6 cellular contexts compared by ENCODE assay signal in the genomic region with DNA sequence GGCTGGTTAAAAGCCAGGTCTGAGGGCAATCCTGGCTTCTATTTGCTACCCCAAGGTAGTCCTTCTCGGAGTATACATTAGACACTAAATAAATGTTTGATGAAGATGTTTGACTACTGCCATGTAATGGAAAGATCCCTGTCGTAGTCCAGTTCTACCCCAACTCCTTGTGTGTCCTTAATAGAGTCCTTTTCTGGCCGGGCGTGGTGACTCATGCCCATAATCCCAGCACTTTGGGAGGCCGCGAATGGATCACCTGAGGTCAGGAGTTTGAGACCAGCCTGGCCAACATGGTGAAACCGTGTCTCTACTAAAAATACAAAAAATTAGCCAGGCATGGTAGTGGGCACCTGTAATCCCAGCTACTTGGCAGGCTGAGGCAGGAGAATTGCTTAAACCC. TPM values are rescaled to one million over a fixed set of nuclear protein-coding genes. Genes with fewer than 3 reads are reported as not detected.
DNase-seq lines count a peak whose midpoint lies in the region; ATAC-seq, FAIRE-seq and TF ChIP-seq lines count a peak whose summit lies in the region.
"Not testable (repeated sequence)": the region's sequence is repeated elsewhere in the genome, so short reads cannot be mapped to it uniquely, and the experiment has no call there.

No MANE protein-coding gene starts in this region.

- peaks cover 24% of the 10 kb centered on the region for H3K36me3 Mint-ChIP-seq in Caco-2 (ENCODE audit: insufficient read depth, unreplicated experiment)

- not testable (repeated sequence) for H3K79me2 ChIP-seq in K562 (ENCODE audit: control insufficient read depth, insufficient read depth, low read length); HepG2 (ENCODE audit: insufficient read depth, low read length)

- not testable (repeated sequence) for H3K9me3 Mint-ChIP-seq in Caco-2 (ENCODE audit: unreplicated experiment)

- BruUV-seq in Caco-2 (replicated peaks; lab: Mats Ljungman, UMichigan); K562 (replicated peaks; lab: Mats Ljungman, UMichigan); HepG2 (replicated peaks; lab: Mats Ljungman, UMichigan): not testable (repeated sequence)

- FAIRE-seq in K562 (lab: Jason Lieb, UNC); HepG2 (lab: Jason Lieb, UNC): not testable (repeated sequence)

- not testable (repeated sequence) for H3K4me3 Mint-ChIP-seq in Caco-2 (ENCODE audit: unreplicated experiment)

- H3K27me3 Mint-ChIP-seq in Caco-2 (ENCODE audit: insufficient read depth, unreplicated experiment), result not testable (repeated sequence)

- not testable (repeated sequence) for DNase-seq in Caco-2; K562 (ENCODE audit: extremely low read depth in 1 of 4, low spot score in 3 of 4); HepG2 (ENCODE audit: low spot score)
- DNase-seq in M059J (ENCODE audit: low read depth), result peak; percentile 25

- in situ Hi-C loops in K562 (cut with MboI), result not testable (repeated sequence)
- in situ Hi-C loops in HepG2 (cut with HindIII; ENCODE audit: extremely low pct_ligation_motif_present, low pct_unique_long_range_greater_than_20kb), result loop anchor here (5.0 kb wide), 1 partner anchor 39 kb away; a partner anchor contains a TSS

- H3K27ac ChIP-seq in 22Rv1, result peak overlapping the region; percentile 33; the same call in 1 of the 2 replicates
- not testable (repeated sequence) for H3K27ac ChIP-seq in HEK293 (ENCODE audit: extremely low read depth, low read depth, low read length); K562 (ENCODE audit: extremely low read depth, low read depth, low read length)
- H3K27ac ChIP-seq in HepG2 (ENCODE audit: extremely low read length, insufficient read depth, low read length), result peak overlapping the region; percentile 53

- CTCF ChIA-PET in Caco-2 (lab: Charles Lee), result interaction anchor here (2.0 to 4.0 kb wide), 2 partner anchors 12 to 66 kb away, joined by 9 to 74 read pairs; no protein-coding TSS in a partner anchor
- CTCF ChIA-PET in HEK293 (lab: Yijun Ruan, JAX); K562 (lab: Yijun Ruan, JAX; ENCODE audit: low intra/inter-chr PET ratio); HepG2 (lab: Yijun Ruan, JAX; ENCODE audit: low intra/inter-chr PET ratio, low total read pairs): not testable (repeated sequence)

- TF ChIP-seq EP300 in K562 (IDR thresholded peaks at IDR 0.05; ENCODE audit: low read length); HepG2 (IDR thresholded peaks at IDR 0.05; ENCODE audit: low read depth in 2 of 2, low read length in 2 of 2); HepG2 (CRISPR knock-in tag; IDR thresholded peaks at IDR 0.05; ENCODE audit: borderline replicate concordance): not testable (repeated sequence)

- not testable (repeated sequence) for TF ChIP-seq CTCF in 22Rv1 (IDR thresholded peaks at IDR 0.05); Caco-2 (IDR thresholded peaks at IDR 0.05; ENCODE audit: insufficient read depth in 1 of 2, low read depth in 1 of 2, low read length in 1 of 2, severe bottlenecking in 1 of 2, unreplicated experiment in 1 of 2); HEK293 (tag by site-specific recombination; IDR thresholded peaks at IDR 0.05); K562 (IDR thresholded peaks at IDR 0.05 in 2 of 3, conservative IDR thresholded peaks at IDR 0.05 in 1 of 3; ENCODE audit: insufficient read depth in 2 of 3, low read depth in 1 of 3, low read length in 3 of 3); HepG2 (CRISPR knock-in tag; IDR thresholded peaks at IDR 0.05)

- intact Hi-C loops in Caco-2 (cut with micrococcal nuclease; ENCODE audit: unreplicated experiment); K562 (cut with micrococcal nuclease); HepG2 (cut with micrococcal nuclease; ENCODE audit: unreplicated experiment): not testable (repeated sequence)

- H3K9me1 ChIP-seq in K562 (ENCODE audit: control insufficient read depth, insufficient read depth, low read length), result not testable (repeated sequence)

- H3K9ac ChIP-seq in K562 (ENCODE audit: insufficient read depth in 1 of 2, low read depth in 2 of 2, low read length in 2 of 2); HepG2 (ENCODE audit: insufficient read depth, low read depth, low read length): not testable (repeated sequence)

- H2AFZ ChIP-seq in K562 (ENCODE audit: low read depth, low read length); HepG2 (ENCODE audit: low read length): not testable (repeated sequence)

- not testable (repeated sequence) for ATAC-seq in K562, HepG2

- H3K4me1 Mint-ChIP-seq in Caco-2 (ENCODE audit: low read depth, unreplicated experiment), result peaks cover 43% of the 10 kb centered on the region

- peak overlapping the region; percentile 99 for H3K27ac Mint-ChIP-seq in Caco-2 (ENCODE audit: unreplicated experiment)

- not testable (repeated sequence) for H3K4me3 ChIP-seq in Caco-2 (ENCODE audit: low read depth, low read length); HEK293 (ENCODE audit: low read depth, low read length); K562; HepG2 (replicated peaks in 1 of 3; ENCODE audit: insufficient read depth in 1 of 3, low read depth in 2 of 3, low read length in 3 of 3)

- H3K4me1 ChIP-seq in Caco-2 (peaks cover 49% of the 10 kb centered on the region), K562 (replicated peaks in 1 of 2; ENCODE audit: control insufficient read depth in 2 of 2, insufficient read depth in 2 of 2, low read length in 2 of 2) (peaks cover 40 to 61% of the 10 kb centered on the region in 2 experiments), HepG2 (ENCODE audit: insufficient read depth, low read length) (peaks cover 79% of the 10 kb centered on the region)
- H3K4me1 ChIP-seq in HEK293 (ENCODE audit: control insufficient read depth, insufficient read depth, low read length), result not testable (repeated sequence)

- H3K27me3 ChIP-seq in Caco-2 (replicated peaks; ENCODE audit: control insufficient read depth, insufficient read depth, low read length); K562 (ENCODE audit: control insufficient read depth in 2 of 2, insufficient read depth in 2 of 2, low read length in 2 of 2); HepG2 (ENCODE audit: control insufficient read depth in 1 of 2, insufficient read depth in 2 of 2, low read length in 2 of 2): not testable (repeated sequence)

- TF ChIP-seq POLR2A in K562 (conservative IDR thresholded peaks at IDR 0.05); HepG2 (IDR thresholded peaks at IDR 0.05; ENCODE audit: insufficient read depth in 1 of 2, low read depth in 2 of 2, low read length in 2 of 2): not testable (repeated sequence)

- not testable (repeated sequence) for TF ChIP-seq RAD21 in K562 (CRISPR knock-in tag; conservative IDR thresholded peaks at IDR 0.05 in 1 of 2, IDR thresholded peaks at IDR 0.05 in 1 of 2); HepG2 (CRISPR knock-in tag; IDR thresholded peaks at IDR 0.05)

- POLR2A ChIA-PET in Caco-2 (lab: Charles Lee) (interaction anchor here (0.6 kb wide), 1 partner anchor 9 kb away, joined by 5 read pairs; no protein-coding TSS in a partner anchor), K562 (lab: Yijun Ruan, JAX) (interaction anchor here (1.3 kb wide), 1 partner anchor 15 kb away, joined by 13 read pairs; no protein-coding TSS in a partner anchor)
- POLR2A ChIA-PET in HEK293 (lab: Yijun Ruan, JAX); HepG2 (lab: Yijun Ruan, JAX): not testable (repeated sequence)

- H4K20me1 ChIP-seq in K562 (replicated peaks; ENCODE audit: control insufficient read depth, insufficient read depth, low read length); HepG2 (ENCODE audit: insufficient read depth, low read length): not testable (repeated sequence)

- WGBS in K562 (ENCODE audit: insufficient coverage, low coverage, missing lambda C conversion rate), result 60% methylated on average over 7 of the region's 7 CpGs
- 89% methylated on average over 7 of the region's 7 CpGs for WGBS in HepG2 (ENCODE audit: low lambda C conversion rate)

- H3K4me2 ChIP-seq in K562 (ENCODE audit: insufficient read depth, low read length); HepG2 (ENCODE audit: low read depth, low read length): not testable (repeated sequence)

- H3K9me3 ChIP-seq in Caco-2; HEK293 (ENCODE audit: control insufficient read depth, insufficient read depth, low read depth, low read length); K562 (replicated peaks; ENCODE audit: control insufficient read depth, insufficient read depth, low read depth, low read length); HepG2 (ENCODE audit: low read length): not testable (repeated sequence)

- H3K36me3 ChIP-seq in Caco-2 (ENCODE audit: control insufficient read depth, insufficient read depth, low read length); HEK293 (ENCODE audit: control insufficient read depth in 2 of 2, insufficient read depth in 1 of 2, low read length in 2 of 2); K562 (ENCODE audit: control insufficient read depth, insufficient read depth, low read length); HepG2 (replicated peaks in 1 of 2; ENCODE audit: control insufficient read depth in 1 of 2, insufficient read depth in 2 of 2, low read length in 2 of 2): not testable (repeated sequence)

RNA-seq across cellular contexts. Expression of a gene that starts 2.6 kb away (rescaled TPM):
- total RNA-seq in Caco-2 (2022) (492 and 501 TPM in 2 replicates), K562 (2014; rRNA removed) (51.1 and 52.9 TPM in 2 replicates), K562 (2014; rRNA removed; fragmentation: Illumina TruSeq; extraction: Trizol) (18.1 and 18.3 TPM in 2 replicates), K562 (2015; rRNA removed; fragmentation: Illumina TruSeq; extraction: Trizol) (32.3 and 35.3 TPM in 2 replicates), K562 (2021) (31.9 and 37.5 TPM in 2 replicates), HepG2 (2016; rRNA removed; fragmentation: Illumina TruSeq; extraction: Trizol) (248 and 341 TPM in 2 replicates)
- 17.7 and 28.7 TPM in 2 replicates for total RNA-seq in M059J (2014; rRNA removed; shearing (Covaris generic))
- total RNA-seq in K562 (2011; cell fraction: chromatin; rRNA removed; ENCODE audit: low replicate concordance), result 13.4 and 36.4 TPM in 2 replicates
- total RNA-seq in K562 (2011; cell fraction: nucleolus; rRNA removed), result 36.2 and 45.1 TPM in 2 replicates
- 27.5 and 29.2 TPM in 2 replicates for total RNA-seq in K562 (2011; cell fraction: nucleoplasm; rRNA removed)
- polyA plus RNA-seq in K562 (2011; rRNA removed) (33.8 and 53.6 TPM in 2 replicates), K562 (2014; fragmentation: Illumina TruSeq; extraction: Trizol) (43.8 and 49.3 TPM in 2 replicates), K562 (2014; fragmentation: Nextera tagmentation; extraction: Ambion mirVana) (under 1 TPM; 0.15 to 0.51 TPM), K562 (2014; rRNA removed) (37.6 and 47.9 TPM in 2 replicates), HepG2 (2011; rRNA removed) (260 and 311 TPM in 2 replicates)
- polyA plus RNA-seq in K562 (2011; cell fraction: cytosol; rRNA removed), result 55.3 and 60.0 TPM in 2 replicates
- polyA plus RNA-seq in K562 (2011; cell fraction: nucleus; rRNA removed), result 31.9 and 33.6 TPM in 2 replicates
- polyA plus RNA-seq in K562 (2012), result 40.3 and 41.6 TPM in 2 replicates
- polyA minus RNA-seq in K562 (2011; rRNA and poly(A)+ RNA removed), result 22.8 and 32.2 TPM in 2 replicates
- polyA minus RNA-seq in K562 (2011; cell fraction: cytosol; rRNA and poly(A)+ RNA removed), result 25.5 and 30.8 TPM in 2 replicates
- polyA minus RNA-seq in K562 (2011; cell fraction: nucleus; rRNA and poly(A)+ RNA removed), result 7.8 and 15.0 TPM in 2 replicates
- total RNA-seq in HepG2 (2016; cell fraction: cytosol; rRNA removed; fragmentation: Illumina TruSeq; extraction: Trizol; ENCODE audit: low read depth), result 1,658 and 1,675 TPM in 2 replicates
- total RNA-seq in HepG2 (2016; cell fraction: insoluble cytoplasmic fraction; rRNA removed; fragmentation: Illumina TruSeq; extraction: Trizol), result 231 and 367 TPM in 2 replicates
- total RNA-seq in HepG2 (2016; cell fraction: membrane; rRNA removed; fragmentation: Illumina TruSeq; extraction: Trizol), result 1,130 and 1,245 TPM in 2 replicates
- total RNA-seq in HepG2 (2016; cell fraction: nucleus; rRNA removed; fragmentation: Illumina TruSeq; extraction: Trizol), result 138 and 147 TPM in 2 replicates
- 248 and 317 TPM in 2 replicates for polyA plus RNA-seq in HepG2 (2011; cell fraction: cytosol; rRNA removed)
- polyA plus RNA-seq in HepG2 (2011; cell fraction: nucleus; rRNA removed), result 146 and 149 TPM in 2 replicates
- 146 and 179 TPM in 2 replicates for polyA plus RNA-seq in HepG2 (2012)
- 2,121 and 2,355 TPM in 2 replicates for polyA plus RNA-seq in HepG2 (2016; cell fraction: cytosol; fragmentation: Illumina TruSeq; extraction: Trizol; ENCODE audit: low read depth)
- 324 and 400 TPM in 2 replicates for polyA plus RNA-seq in HepG2 (2016; cell fraction: insoluble cytoplasmic fraction; fragmentation: Illumina TruSeq; extraction: Trizol; ENCODE audit: low read depth)
- 1,491 and 1,549 TPM in 2 replicates for polyA plus RNA-seq in HepG2 (2016; cell fraction: membrane; fragmentation: Illumina TruSeq; extraction: Trizol; ENCODE audit: low read depth)
- 357 and 378 TPM in 2 replicates for polyA plus RNA-seq in HepG2 (2016; cell fraction: nucleus; fragmentation: Illumina TruSeq; extraction: Trizol; ENCODE audit: insufficient read depth, low read depth)
- 15.4 and 222 TPM in 2 replicates for polyA minus RNA-seq in HepG2 (2011; rRNA and poly(A)+ RNA removed; ENCODE audit: low replicate concordance)
- polyA minus RNA-seq in HepG2 (2011; cell fraction: cytosol; rRNA and poly(A)+ RNA removed), result 77.0 and 88.8 TPM in 2 replicates
- 41.4 and 44.8 TPM in 2 replicates for polyA minus RNA-seq in HepG2 (2011; cell fraction: nucleus; rRNA and poly(A)+ RNA removed)

RNA-seq across cellular contexts. Expression of a gene that starts 23.0 kb away (rescaled TPM):
- total RNA-seq in Caco-2 (2022) (19.3 and 25.0 TPM in 2 replicates), K562 (2014; rRNA removed) (3.4 and 4.3 TPM in 2 replicates), K562 (2014; rRNA removed; fragmentation: Illumina TruSeq; extraction: Trizol) (2.5 and 2.9 TPM in 2 replicates), K562 (2015; rRNA removed; fragmentation: Illumina TruSeq; extraction: Trizol) (4.9 and 6.7 TPM in 2 replicates), K562 (2021) (6.2 and 6.4 TPM in 2 replicates), HepG2 (2016; rRNA removed; fragmentation: Illumina TruSeq; extraction: Trizol) (0.79 and 6.2 TPM in 2 replicates)
- total RNA-seq in M059J (2014; rRNA removed; shearing (Covaris generic)), result 2.1 and 3.5 TPM in 2 replicates
- total RNA-seq in K562 (2011; cell fraction: chromatin; rRNA removed; ENCODE audit: low replicate concordance), result 57.3 and 108 TPM in 2 replicates
- total RNA-seq in K562 (2011; cell fraction: nucleolus; rRNA removed), result 50.4 and 52.2 TPM in 2 replicates
- 58.1 and 76.9 TPM in 2 replicates for total RNA-seq in K562 (2011; cell fraction: nucleoplasm; rRNA removed)
- polyA plus RNA-seq in K562 (2011; rRNA removed) (8.4 and 10.6 TPM in 2 replicates), K562 (2014; fragmentation: Illumina TruSeq; extraction: Trizol) (6.3 and 6.4 TPM in 2 replicates), K562 (2014; fragmentation: Nextera tagmentation; extraction: Ambion mirVana) (under 1 TPM; 0.18 to 0.59 TPM), K562 (2014; rRNA removed) (11.2 and 12.0 TPM in 2 replicates), HepG2 (2011; rRNA removed) (14.8 and 19.3 TPM in 2 replicates)
- polyA plus RNA-seq in K562 (2011; cell fraction: cytosol; rRNA removed), result 5.7 TPM in 2 replicates
- polyA plus RNA-seq in K562 (2011; cell fraction: nucleus; rRNA removed), result 100 and 142 TPM in 2 replicates
- polyA plus RNA-seq in K562 (2012), result 13.7 and 47.5 TPM in 2 replicates
- 4.1 and 4.6 TPM in 2 replicates for polyA minus RNA-seq in K562 (2011; rRNA and poly(A)+ RNA removed)
- polyA minus RNA-seq in K562 (2011; cell fraction: cytosol; rRNA and poly(A)+ RNA removed), result 1.1 and 2.8 TPM in 2 replicates
- 17.1 and 18.2 TPM in 2 replicates for polyA minus RNA-seq in K562 (2011; cell fraction: nucleus; rRNA and poly(A)+ RNA removed)
- 0.71 and 1.1 TPM in 2 replicates for total RNA-seq in HepG2 (2016; cell fraction: cytosol; rRNA removed; fragmentation: Illumina TruSeq; extraction: Trizol; ENCODE audit: low read depth)
- total RNA-seq in HepG2 (2016; cell fraction: insoluble cytoplasmic fraction; rRNA removed; fragmentation: Illumina TruSeq; extraction: Trizol), result 0.88 and 6.5 TPM in 2 replicates
- 0.93 and 2.4 TPM in 2 replicates for total RNA-seq in HepG2 (2016; cell fraction: membrane; rRNA removed; fragmentation: Illumina TruSeq; extraction: Trizol)
- 11.6 and 12.0 TPM in 2 replicates for total RNA-seq in HepG2 (2016; cell fraction: nucleus; rRNA removed; fragmentation: Illumina TruSeq; extraction: Trizol)
- 2.1 and 3.0 TPM in 2 replicates for polyA plus RNA-seq in HepG2 (2011; cell fraction: cytosol; rRNA removed)
- 251 and 263 TPM in 2 replicates for polyA plus RNA-seq in HepG2 (2011; cell fraction: nucleus; rRNA removed)
- polyA plus RNA-seq in HepG2 (2012), result 8.2 and 9.1 TPM in 2 replicates
- polyA plus RNA-seq in HepG2 (2016; cell fraction: cytosol; fragmentation: Illumina TruSeq; extraction: Trizol; ENCODE audit: low read depth), result 0.28 and 0.58 TPM in 2 replicates
- polyA plus RNA-seq in HepG2 (2016; cell fraction: insoluble cytoplasmic fraction; fragmentation: Illumina TruSeq; extraction: Trizol; ENCODE audit: low read depth), result 0.75 and 1.2 TPM in 2 replicates
- polyA plus RNA-seq in HepG2 (2016; cell fraction: membrane; fragmentation: Illumina TruSeq; extraction: Trizol; ENCODE audit: low read depth), result 0.56 and 0.72 TPM in 2 replicates
- polyA plus RNA-seq in HepG2 (2016; cell fraction: nucleus; fragmentation: Illumina TruSeq; extraction: Trizol; ENCODE audit: insufficient read depth, low read depth), result 31.9 and 32.0 TPM in 2 replicates
- 9.4 and 19.0 TPM in 2 replicates for polyA minus RNA-seq in HepG2 (2011; rRNA and poly(A)+ RNA removed; ENCODE audit: low replicate concordance)
- 0.69 and 0.97 TPM in 2 replicates for polyA minus RNA-seq in HepG2 (2011; cell fraction: cytosol; rRNA and poly(A)+ RNA removed)
- polyA minus RNA-seq in HepG2 (2011; cell fraction: nucleus; rRNA and poly(A)+ RNA removed), result 25.1 and 27.8 TPM in 2 replicates

RNA-seq across cellular contexts. Expression of a gene that starts 39.0 kb away (rescaled TPM):
- total RNA-seq in Caco-2 (2022) (87.1 and 102 TPM in 2 replicates), K562 (2014; rRNA removed) (42.0 and 46.1 TPM in 2 replicates), K562 (2014; rRNA removed; fragmentation: Illumina TruSeq; extraction: Trizol) (7.4 and 10.6 TPM in 2 replicates), K562 (2015; rRNA removed; fragmentation: Illumina TruSeq; extraction: Trizol) (24.6 and 26.1 TPM in 2 replicates), K562 (2021) (60.7 and 67.0 TPM in 2 replicates), HepG2 (2016; rRNA removed; fragmentation: Illumina TruSeq; extraction: Trizol) (55.2 and 55.5 TPM in 2 replicates)
- total RNA-seq in M059J (2014; rRNA removed; shearing (Covaris generic)), result 17.7 and 44.7 TPM in 2 replicates
- 154 and 336 TPM in 2 replicates for total RNA-seq in K562 (2011; cell fraction: chromatin; rRNA removed; ENCODE audit: low replicate concordance)
- total RNA-seq in K562 (2011; cell fraction: nucleolus; rRNA removed), result 191 and 196 TPM in 2 replicates
- total RNA-seq in K562 (2011; cell fraction: nucleoplasm; rRNA removed), result 146 and 161 TPM in 2 replicates
- polyA plus RNA-seq in K562 (2011; rRNA removed) (22.1 and 37.3 TPM in 2 replicates), K562 (2014; fragmentation: Illumina TruSeq; extraction: Trizol) (24.6 and 31.8 TPM in 2 replicates), K562 (2014; fragmentation: Nextera tagmentation; extraction: Ambion mirVana) (under 1 TPM; 0.23 to 0.38 TPM), K562 (2014; rRNA removed) (34.1 and 38.4 TPM in 2 replicates), HepG2 (2011; rRNA removed) (43.2 and 64.0 TPM in 2 replicates)
- polyA plus RNA-seq in K562 (2011; cell fraction: cytosol; rRNA removed), result 24.6 and 28.2 TPM in 2 replicates
- polyA plus RNA-seq in K562 (2011; cell fraction: nucleus; rRNA removed), result 196 and 222 TPM in 2 replicates
- 43.7 and 72.2 TPM in 2 replicates for polyA plus RNA-seq in K562 (2012)
- polyA minus RNA-seq in K562 (2011; rRNA and poly(A)+ RNA removed), result 21.7 and 23.5 TPM in 2 replicates
- polyA minus RNA-seq in K562 (2011; cell fraction: cytosol; rRNA and poly(A)+ RNA removed), result 35.0 and 48.2 TPM in 2 replicates
- 50.9 and 51.5 TPM in 2 replicates for polyA minus RNA-seq in K562 (2011; cell fraction: nucleus; rRNA and poly(A)+ RNA removed)
- total RNA-seq in HepG2 (2016; cell fraction: cytosol; rRNA removed; fragmentation: Illumina TruSeq; extraction: Trizol; ENCODE audit: low read depth), result 21.9 TPM in 2 replicates
- 49.1 and 52.3 TPM in 2 replicates for total RNA-seq in HepG2 (2016; cell fraction: insoluble cytoplasmic fraction; rRNA removed; fragmentation: Illumina TruSeq; extraction: Trizol)
- total RNA-seq in HepG2 (2016; cell fraction: membrane; rRNA removed; fragmentation: Illumina TruSeq; extraction: Trizol), result 15.6 and 18.1 TPM in 2 replicates
- 76.5 and 77.3 TPM in 2 replicates for total RNA-seq in HepG2 (2016; cell fraction: nucleus; rRNA removed; fragmentation: Illumina TruSeq; extraction: Trizol)
- polyA plus RNA-seq in HepG2 (2011; cell fraction: cytosol; rRNA removed), result 27.5 and 37.2 TPM in 2 replicates
- polyA plus RNA-seq in HepG2 (2011; cell fraction: nucleus; rRNA removed), result 341 and 362 TPM in 2 replicates
- polyA plus RNA-seq in HepG2 (2012), result 33.2 and 39.7 TPM in 2 replicates
- polyA plus RNA-seq in HepG2 (2016; cell fraction: cytosol; fragmentation: Illumina TruSeq; extraction: Trizol; ENCODE audit: low read depth), result 2.2 and 3.2 TPM in 2 replicates
- polyA plus RNA-seq in HepG2 (2016; cell fraction: insoluble cytoplasmic fraction; fragmentation: Illumina TruSeq; extraction: Trizol; ENCODE audit: low read depth), result 40.0 and 49.8 TPM in 2 replicates
- 5.5 and 6.6 TPM in 2 replicates for polyA plus RNA-seq in HepG2 (2016; cell fraction: membrane; fragmentation: Illumina TruSeq; extraction: Trizol; ENCODE audit: low read depth)
- 163 and 180 TPM in 2 replicates for polyA plus RNA-seq in HepG2 (2016; cell fraction: nucleus; fragmentation: Illumina TruSeq; extraction: Trizol; ENCODE audit: insufficient read depth, low read depth)
- polyA minus RNA-seq in HepG2 (2011; rRNA and poly(A)+ RNA removed; ENCODE audit: low replicate concordance), result 42.6 and 95.7 TPM in 2 replicates
- polyA minus RNA-seq in HepG2 (2011; cell fraction: cytosol; rRNA and poly(A)+ RNA removed), result 32.2 and 38.2 TPM in 2 replicates
- 73.1 and 90.3 TPM in 2 replicates for polyA minus RNA-seq in HepG2 (2011; cell fraction: nucleus; rRNA and poly(A)+ RNA removed)
